ENCODE assay signal across 10 cellular contexts in the genomic region with DNA sequence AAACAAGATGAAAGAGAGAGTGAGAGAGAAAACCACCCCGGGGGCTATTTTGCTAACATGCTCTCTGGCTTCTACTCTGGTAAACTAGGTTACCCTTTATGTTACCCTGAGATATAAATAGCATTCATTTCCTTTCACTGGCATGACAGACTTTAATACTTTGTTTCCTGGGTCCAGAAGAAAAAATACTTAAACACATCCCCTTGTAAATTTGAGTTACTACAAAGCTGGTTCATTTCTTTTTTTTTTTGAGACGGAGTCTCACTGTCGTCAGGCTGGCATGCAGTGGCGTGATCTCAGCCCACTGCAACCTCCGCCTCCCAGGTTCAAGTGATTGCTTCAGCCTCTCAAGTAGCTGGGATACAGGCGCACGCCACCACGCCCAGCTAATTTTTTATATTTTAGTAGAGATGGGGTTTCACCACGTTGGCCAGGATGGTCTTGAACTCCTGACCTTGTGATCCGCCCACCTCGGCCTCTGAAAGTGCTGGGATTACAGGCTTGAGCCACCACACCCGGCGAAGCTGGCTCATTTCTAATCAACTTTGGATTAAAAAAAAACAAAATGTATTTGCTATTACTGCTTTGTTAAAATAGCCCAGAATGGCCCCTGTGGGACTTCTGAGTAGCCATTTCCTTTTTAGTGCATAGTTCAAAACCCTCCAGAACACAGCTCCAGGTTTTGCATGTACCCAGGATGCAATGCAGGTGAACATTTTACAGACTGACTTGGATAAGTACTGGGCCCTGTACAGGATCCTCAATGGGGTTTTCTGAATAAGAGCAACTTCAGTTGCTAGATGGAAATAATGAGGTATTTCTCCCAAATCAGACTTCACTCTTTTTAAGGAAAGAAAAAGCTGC. TPM values are rescaled to one million over a fixed set of nuclear protein-coding genes. Genes with fewer than 3 reads are reported as not detected.
DNase-seq lines count a peak whose midpoint lies in the region; ATAC-seq and TF ChIP-seq lines count a peak whose summit lies in the region.
"Had no signal": no experiment of that assay in that cellular context is flagged by ENCODE, and none has a peak within 500 bp of the region (broad histone marks: within the 10 kb centered on the region; RNA-seq: fewer than 3 reads in every experiment).

No MANE protein-coding gene starts in this region.

- peak overlapping the region; percentile 45 for H3K27ac ChIP-seq in KOPT-K1 (ENCODE audit: low read depth, low read length, poor library complexity, severe bottlenecking)

- ATAC-seq in GM18907 (IDR thresholded peaks at IDR 0.05; ENCODE audit: unreplicated experiment) (peak; percentile 53), HG03439 (IDR thresholded peaks at IDR 0.05; ENCODE audit: unreplicated experiment) (no peak), GM18511 (IDR thresholded peaks at IDR 0.05; ENCODE audit: unreplicated experiment) (no peak)

- no peaks in the 10 kb centered on the region for H3K9me3 ChIP-seq in KOPT-K1 (ENCODE audit: insufficient read depth, low read length, poor library complexity, severe bottlenecking)

- DNase-seq in CD14-positive monocyte (ENCODE audit: low spot score) (no peak), germinal center (ENCODE audit: low spot score) (peak; percentile 56), DMS114 treated with DMSO at 0.1 percent for 48 hours (lab: John Stamatoyannopoulos, UW; ENCODE audit: unreplicated experiment) (no peak), HCEC 1CT (no peak)
- DNase-seq: DND-41, NCI-H510A had no signal

- H3K36me3 ChIP-seq in KOPT-K1 (ENCODE audit: insufficient read depth, low read length), result no peaks in the 10 kb centered on the region

- no peaks in the 10 kb centered on the region for H3K27me3 Mint-ChIP-seq in CD14-positive monocyte (ENCODE audit: low read depth in 3 of 3)

- H3K4me3 Mint-ChIP-seq in CD14-positive monocyte, result no peak overlapping the region

- no peaks in the 10 kb centered on the region for H3K9me3 Mint-ChIP-seq in CD14-positive monocyte

- peaks cover 9 to 17% of the 10 kb centered on the region in 2 donors for H3K36me3 Mint-ChIP-seq in CD14-positive monocyte

- peak overlapping the region in 5 of 7 donors; percentile 46 to 89 (median 61) for H3K27ac Mint-ChIP-seq in CD14-positive monocyte

- peaks cover 46% of the 10 kb centered on the region for H3K4me1 Mint-ChIP-seq in CD14-positive monocyte

- no peak for TF ChIP-seq CTCF in CD14-positive monocyte (IDR thresholded peaks at IDR 0.05)

- intact Hi-C loops in CD14-positive monocyte (cut with micrococcal nuclease), result no loop called here

RNA-seq across cellular contexts. Expression of a gene that starts 20.6 kb away (rescaled TPM):
- 1 to 10 TPM; 3.0 to 5.8 TPM for polyA plus RNA-seq in CD14-positive monocyte
